ENCODE assay signal across 1 cellular context in genomic region chr2:11122380-11122779, GRCh38.
TF ChIP-seq lines count a peak whose summit lies in the region.

No MANE protein-coding gene starts in this region.

TF ChIP-seq in K562, 482 proteins besides CTCF, POLR2A, EP300 and RAD21 (continued from another document):
- TF ChIP-seq ZNF318 (IDR thresholded peaks at IDR 0.05; ENCODE audit: borderline replicate concordance in 1 of 2, low read depth in 1 of 2) (no peak), GABPA (tag; conservative IDR thresholded peaks at IDR 0.05; ENCODE audit: low read depth) (no peak; the same call in 1 of the 2 replicates), PURB (CRISPR knock-in tag; IDR thresholded peaks at IDR 0.05; ENCODE audit: low read depth) (no peak), ZNF184 (CRISPR knock-in tag; IDR thresholded peaks at IDR 0.05) (no peak), ZNF143 (CRISPR knock-in tag; IDR thresholded peaks at IDR 0.05) (no peak), CBFB (CRISPR knock-in tag; IDR thresholded peaks at IDR 0.05) (no peak), ADNP (tag; IDR thresholded peaks at IDR 0.05) (no peak), FOXP1 (CRISPR knock-in tag; IDR thresholded peaks at IDR 0.05) (no peak), SIRT6 (IDR thresholded peaks at IDR 0.05; ENCODE audit: low read depth, low read length) (no peak), SNAPC5 (CRISPR knock-in tag; IDR thresholded peaks at IDR 0.05) (no peak), FOXP4 (CRISPR knock-in tag; IDR thresholded peaks at IDR 0.05; ENCODE audit: borderline replicate concordance) (no peak), SRSF7 (optimal IDR thresholded peaks at IDR 0.05; ENCODE audit: low read depth, low read length) (no peak), E2F6 (IDR thresholded peaks at IDR 0.05; ENCODE audit: borderline replicate concordance in 1 of 2, extremely low read depth in 1 of 2, insufficient read depth in 1 of 2, insufficient read length in 1 of 2, low read depth in 1 of 2, low read length in 1 of 2, poor library complexity in 1 of 2, severe bottlenecking in 1 of 2) (no peak), HLTF (IDR thresholded peaks at IDR 0.05) (no peak), SUPT5H (IDR thresholded peaks at IDR 0.05) (no peak), ETV1 (tag; conservative IDR thresholded peaks at IDR 0.05; ENCODE audit: low read depth) (peak; percentile 60), BCOR (IDR thresholded peaks at IDR 0.05) (no peak), NFYB (IDR thresholded peaks at IDR 0.05; ENCODE audit: extremely low read depth, insufficient read length) (no peak), BRCA1 (IDR thresholded peaks at IDR 0.05) (no peak), BRCA1 (CRISPR knock-in tag; IDR thresholded peaks at IDR 0.05) (no peak), EZH2 (IDR thresholded peaks at IDR 0.05; ENCODE audit: borderline replicate concordance, low read depth, low read length) (no peak), ZKSCAN3 (CRISPR knock-in tag; IDR thresholded peaks at IDR 0.05) (no peak), MLLT1 (IDR thresholded peaks at IDR 0.05) (no peak), DPF2 (IDR thresholded peaks at IDR 0.05) (no peak), ZNF121 (CRISPR knock-in tag; conservative IDR thresholded peaks at IDR 0.05) (no peak), CCNT2 (IDR thresholded peaks at IDR 0.05; ENCODE audit: borderline replicate concordance, extremely low read depth, insufficient read length, low read depth, low read length) (no peak), MTA1 (IDR thresholded peaks at IDR 0.05; ENCODE audit: borderline replicate concordance) (no peak), TAF15 (IDR thresholded peaks at IDR 0.05; ENCODE audit: low read depth, low read length) (no peak), ELF1 (tag; IDR thresholded peaks at IDR 0.05) (no peak), POLR2G (IDR thresholded peaks at IDR 0.05; ENCODE audit: low read depth, low read length) (no peak), TRIM25 (IDR thresholded peaks at IDR 0.05; ENCODE audit: borderline replicate concordance) (no peak), CBX5 (IDR thresholded peaks at IDR 0.05; ENCODE audit: borderline replicate concordance, low read depth) (no peak), BMI1 (IDR thresholded peaks at IDR 0.05; ENCODE audit: low read length) (no peak), EWSR1 (IDR thresholded peaks at IDR 0.05; ENCODE audit: borderline replicate concordance, low read depth, partially characterized antibody) (no peak), ZFPM2 (CRISPR knock-in tag; IDR thresholded peaks at IDR 0.05) (no peak), ARID1B (IDR thresholded peaks at IDR 0.05) (no peak), FOXM1 (IDR thresholded peaks at IDR 0.05; ENCODE audit: low read depth) (no peak), FOXM1 (CRISPR knock-in tag; IDR thresholded peaks at IDR 0.05; ENCODE audit: low read depth) (no peak), RNF219 (CRISPR knock-in tag; IDR thresholded peaks at IDR 0.05) (no peak), XRCC3 (IDR thresholded peaks at IDR 0.05) (no peak)
